Comparison of ENCODE assay signal across 16 cellular contexts in the genomic region with DNA sequence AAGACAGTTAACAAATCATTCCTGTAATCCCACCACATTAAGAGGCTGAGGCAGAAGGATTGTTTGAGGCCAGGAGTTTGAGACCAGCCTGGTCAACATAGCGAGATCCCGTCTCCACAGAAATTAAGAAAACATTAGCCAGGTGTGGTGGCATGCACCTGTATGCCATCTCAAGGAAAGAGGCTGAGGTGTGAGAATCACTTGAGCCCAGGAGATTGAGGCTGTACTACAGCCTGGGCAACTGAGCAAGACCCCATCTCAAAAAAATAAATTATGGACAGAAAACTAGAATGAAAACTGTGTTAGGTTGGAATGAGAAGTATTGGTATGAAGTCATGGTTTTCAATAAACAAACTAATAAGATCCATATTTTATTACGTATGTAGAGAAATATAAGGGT. TPM values are rescaled to one million over a fixed set of nuclear protein-coding genes. Genes with fewer than 3 reads are reported as not detected.
DNase-seq lines count a peak whose midpoint lies in the region; ATAC-seq, FAIRE-seq and TF ChIP-seq lines count a peak whose summit lies in the region.
"Had no signal": no experiment of that assay in that cellular context is flagged by ENCODE, and none has a peak within 500 bp of the region (broad histone marks: within the 10 kb centered on the region; RNA-seq: fewer than 3 reads in every experiment).

No MANE protein-coding gene starts in this region.

- no peak for TF ChIP-seq EP300 in K562 (IDR thresholded peaks at IDR 0.05; ENCODE audit: low read length)
- TF ChIP-seq EP300 in tibial nerve (IDR thresholded peaks at IDR 0.05): no peak

- POLR2A ChIA-PET in K562 (lab: Yijun Ruan, JAX): interaction anchor here (0.5 to 1.5 kb wide), 2 partner anchors 160 to 812 kb away, joined by 3 to 5 read pairs; no protein-coding TSS in a partner anchor

- no peak overlapping the region; the same call in 2 of the 3 replicates for H3K27ac ChIP-seq in K562 (ENCODE audit: extremely low read depth, low read depth, low read length)
- peak overlapping the region; percentile 91 for H3K27ac ChIP-seq in neutrophil
- no peak overlapping the region for H3K27ac ChIP-seq in tibial nerve
- H3K27ac ChIP-seq in heart right ventricle: peak overlapping the region in 1 of 10 donors; percentile 87
- H3K27ac ChIP-seq: C4-2B had no signal

- no peak for ATAC-seq in K562
- ATAC-seq in heart right ventricle: no peak

- H3K27me3 ChIP-seq in NT2/D1 (ENCODE audit: insufficient read depth, insufficient read length): no peaks in the 10 kb centered on the region
- H3K27me3 ChIP-seq in K562 (ENCODE audit: control insufficient read depth in 2 of 2, insufficient read depth in 2 of 2, low read length in 2 of 2): no peaks in the 10 kb centered on the region
- H3K27me3 ChIP-seq in neutrophil: no peaks in the 10 kb centered on the region
- H3K27me3 ChIP-seq in tibial nerve: no peaks in the 10 kb centered on the region
- no peaks in the 10 kb centered on the region for H3K27me3 ChIP-seq in heart right ventricle

- no peak for TF ChIP-seq POLR2A in K562 (conservative IDR thresholded peaks at IDR 0.05)
- no peak for TF ChIP-seq POLR2A in tibial nerve (IDR thresholded peaks at IDR 0.05)

- CTCF ChIA-PET in K562 (lab: Yijun Ruan, JAX; ENCODE audit: low intra/inter-chr PET ratio): no interaction called here

- BruUV-seq in K562 (replicated peaks; lab: Mats Ljungman, UMichigan): no TSS peak

- no peaks in the 10 kb centered on the region for H3K36me3 ChIP-seq in NT2/D1 (ENCODE audit: insufficient read depth, insufficient read length, low read length)
- H3K36me3 ChIP-seq in K562 (ENCODE audit: control insufficient read depth, insufficient read depth, low read length): no peaks in the 10 kb centered on the region
- H3K36me3 ChIP-seq in neutrophil: no peaks in the 10 kb centered on the region
- no peaks in the 10 kb centered on the region for H3K36me3 ChIP-seq in tibial nerve
- H3K36me3 ChIP-seq in heart right ventricle: no peaks in the 10 kb centered on the region

- in situ Hi-C loops in K562 (cut with MboI): no loop called here

- H3K9me3 ChIP-seq in NT2/D1 (ENCODE audit: insufficient read depth, low read length) (no peaks in the 10 kb centered on the region), K562 (replicated peaks; ENCODE audit: control insufficient read depth, insufficient read depth, low read depth, low read length) (no peaks in the 10 kb centered on the region), neutrophil (no peaks in the 10 kb centered on the region), tibial nerve (no peaks in the 10 kb centered on the region), heart right ventricle (no peaks in the 10 kb centered on the region)
- H3K9me3 ChIP-seq: Caco-2 had no signal

- TF ChIP-seq CTCF in K562 (IDR thresholded peaks at IDR 0.05 in 2 of 3, conservative IDR thresholded peaks at IDR 0.05 in 1 of 3; ENCODE audit: insufficient read depth in 2 of 3, low read depth in 1 of 3, low read length in 3 of 3) (no peak), neutrophil (IDR thresholded peaks at IDR 0.05) (no peak), tibial nerve (IDR thresholded peaks at IDR 0.05) (no peak), heart right ventricle (IDR thresholded peaks at IDR 0.05) (no peak)

- H3K9ac ChIP-seq in NT2/D1 (ENCODE audit: insufficient read length, low read depth): peak overlapping the region; percentile 6
- no peak overlapping the region for H3K9ac ChIP-seq in K562 (ENCODE audit: insufficient read depth in 1 of 2, low read depth in 2 of 2, low read length in 2 of 2)

- no peak overlapping the region for H3K4me3 ChIP-seq in NT2/D1 (ENCODE audit: insufficient read length, low read depth)
- H3K4me3 ChIP-seq in K562: no peak overlapping the region
- peak overlapping the region in 1 of 2 experiments; percentile 61 for H3K4me3 ChIP-seq in neutrophil (ENCODE audit: low read depth in 1 of 2, low read length in 1 of 2)
- no peak overlapping the region for H3K4me3 ChIP-seq in tibial nerve
- H3K4me3 ChIP-seq in heart right ventricle: no peak overlapping the region

- H3K4me2 ChIP-seq in K562 (ENCODE audit: insufficient read depth, low read length): no peak overlapping the region; the same call in 1 of the 2 replicates

- WGBS in K562 (ENCODE audit: insufficient coverage, low coverage, missing lambda C conversion rate): 67% methylated on average over 3 of the region's 3 CpGs
- 63 to 76% methylated on average over 3 of the region's 3 CpGs for WGBS in tibial nerve, 2 donors
- WGBS in heart right ventricle, 2 donors: 78 to 81% methylated on average over 3 of the region's 3 CpGs

- FAIRE-seq in K562 (lab: Jason Lieb, UNC): no peak
- FAIRE-seq: A204.1, D721Med, G401.6, GM12892, GM18507 had no signal

- no peak for TF ChIP-seq RAD21 in K562 (CRISPR knock-in tag; conservative IDR thresholded peaks at IDR 0.05 in 1 of 2, IDR thresholded peaks at IDR 0.05 in 1 of 2)

- H4K20me1 ChIP-seq in K562 (replicated peaks; ENCODE audit: control insufficient read depth, insufficient read depth, low read length): no peaks in the 10 kb centered on the region

- peaks cover 4% of the 10 kb centered on the region for H3K4me1 ChIP-seq in NT2/D1 (ENCODE audit: insufficient read depth, insufficient read length)
- H3K4me1 ChIP-seq in K562 (replicated peaks in 1 of 2; ENCODE audit: control insufficient read depth in 2 of 2, insufficient read depth in 2 of 2, low read length in 2 of 2): peaks cover 12 to 17% of the 10 kb centered on the region in 2 experiments; a peak in 4 of 5 replicates
- H3K4me1 ChIP-seq in neutrophil (ENCODE audit: control insufficient read depth in 1 of 2, insufficient read depth in 1 of 2, low read depth in 1 of 2, low read length in 1 of 2): peaks cover 53 to 54% of the 10 kb centered on the region in 2 experiments
- peaks cover 0 to 18% (median 6%) of the 10 kb centered on the region in 4 donors for H3K4me1 ChIP-seq in tibial nerve
- H3K4me1 ChIP-seq in heart right ventricle: peaks cover 0 to 47% (median 12%) of the 10 kb centered on the region in 9 donors

- H2AFZ ChIP-seq in K562 (ENCODE audit: low read depth, low read length): peak overlapping the region; percentile 90; the same call in 1 of the 2 replicates

- DNase-seq in NT2/D1 (ENCODE audit: low read depth, low spot score): no peak
- no peak for DNase-seq in K562 (ENCODE audit: extremely low read depth in 1 of 4, low spot score in 3 of 4)
- DNase-seq in tibial nerve (ENCODE audit: low spot score in 2 of 2): no peak
- no peak for DNase-seq in heart right ventricle
- DNase-seq in SHP77 (lab: John Stamatoyannopoulos, UW): no peak
- DNase-seq in SKM-1 treated with dmso at 0.1 percent for 144 hours (lab: John Stamatoyannopoulos, UW; ENCODE audit: unreplicated experiment): no peak
- DNase-seq: Caco-2; CD4-positive, alpha-beta T cell; GOT3 had no signal

- H3K9me1 ChIP-seq in K562 (ENCODE audit: control insufficient read depth, insufficient read depth, low read length): no peaks in the 10 kb centered on the region

- intact Hi-C loops in K562 (cut with micrococcal nuclease) (loop anchor here (5.0 kb wide), 1 partner anchor 663 kb away; no protein-coding TSS in a partner anchor), heart right ventricle (cut with DNase I) (loop anchor here in 8 of 10 donors (5.0 to 10.0 kb wide), 12 partner anchors 33 to 841 kb away; a partner anchor contains a TSS)

- no peaks in the 10 kb centered on the region; the same call in 2 of the 3 replicates for H3K79me2 ChIP-seq in K562 (ENCODE audit: control insufficient read depth, insufficient read depth, low read length)

RNA-seq across cellular contexts. Expression of a gene that starts 23.0 kb away (rescaled TPM):
- 12.2 and 41.1 TPM in 2 replicates for total RNA-seq in K562 (2011; cell fraction: chromatin; rRNA removed; ENCODE audit: low replicate concordance)
- 15.2 and 20.9 TPM in 2 replicates for total RNA-seq in K562 (2011; cell fraction: nucleolus; rRNA removed)
- 14.7 and 28.6 TPM in 2 replicates for total RNA-seq in K562 (2011; cell fraction: nucleoplasm; rRNA removed)
- total RNA-seq in K562 (2014; rRNA removed) (78.6 and 148 TPM in 2 replicates), K562 (2014; rRNA removed; fragmentation: Illumina TruSeq; extraction: Trizol) (44.7 and 55.0 TPM in 2 replicates), K562 (2015; rRNA removed; fragmentation: Illumina TruSeq; extraction: Trizol) (34.2 and 40.5 TPM in 2 replicates), K562 (2021) (35.6 and 36.9 TPM in 2 replicates), tibial nerve (10 to 100 TPM; 70.2 to 97.5 (median 93.4) TPM), heart right ventricle (100 to 1,000 TPM; 125 to 217 (median 146) TPM)
- polyA plus RNA-seq in K562 (2011; rRNA removed) (33.6 and 47.4 TPM in 2 replicates), K562 (2014; fragmentation: Illumina TruSeq; extraction: Trizol) (43.2 and 49.7 TPM in 2 replicates), K562 (2014; fragmentation: Nextera tagmentation; extraction: Ambion mirVana) (10 to 100 TPM; 12.2 to 16.0 TPM), K562 (2014; rRNA removed) (39.7 and 41.8 TPM in 2 replicates), heart right ventricle (10 to 100 TPM; 32.9 to 35.8 TPM)
- 12.4 and 15.0 TPM in 2 replicates for polyA plus RNA-seq in K562 (2011; cell fraction: cytosol; rRNA removed)
- polyA plus RNA-seq in K562 (2011; cell fraction: nucleus; rRNA removed): 24.0 and 31.9 TPM in 2 replicates
- polyA plus RNA-seq in K562 (2012): 29.8 and 35.5 TPM in 2 replicates
- 20.3 and 22.8 TPM in 2 replicates for polyA minus RNA-seq in K562 (2011; rRNA and poly(A)+ RNA removed)
- 18.7 and 28.2 TPM in 2 replicates for polyA minus RNA-seq in K562 (2011; cell fraction: cytosol; rRNA and poly(A)+ RNA removed)
- polyA minus RNA-seq in K562 (2011; cell fraction: nucleus; rRNA and poly(A)+ RNA removed): 30.8 and 33.7 TPM in 2 replicates

RNA-seq across cellular contexts. Expression of a gene that starts 28.7 kb away (rescaled TPM):
- 60.6 and 89.3 TPM in 2 replicates for total RNA-seq in K562 (2011; cell fraction: chromatin; rRNA removed; ENCODE audit: low replicate concordance)
- 32.9 and 33.2 TPM in 2 replicates for total RNA-seq in K562 (2011; cell fraction: nucleolus; rRNA removed)
- total RNA-seq in K562 (2011; cell fraction: nucleoplasm; rRNA removed): 50.7 and 56.7 TPM in 2 replicates
- total RNA-seq in K562 (2014; rRNA removed) (47.4 and 53.9 TPM in 2 replicates), K562 (2014; rRNA removed; fragmentation: Illumina TruSeq; extraction: Trizol) (35.7 and 37.7 TPM in 2 replicates), K562 (2015; rRNA removed; fragmentation: Illumina TruSeq; extraction: Trizol) (38.2 and 38.6 TPM in 2 replicates), K562 (2021) (46.4 and 47.5 TPM in 2 replicates), tibial nerve (10 to 100 TPM; 54.8 to 85.3 (median 64.0) TPM), heart right ventricle (1 to 10 TPM; 4.8 to 9.9 (median 6.8) TPM)
- polyA plus RNA-seq in K562 (2011; rRNA removed) (24.0 and 40.9 TPM in 2 replicates), K562 (2014; fragmentation: Illumina TruSeq; extraction: Trizol) (61.6 and 67.7 TPM in 2 replicates), K562 (2014; fragmentation: Nextera tagmentation; extraction: Ambion mirVana) (10 to 100 TPM; 36.9 to 46.1 TPM), K562 (2014; rRNA removed) (34.3 and 37.4 TPM in 2 replicates), heart right ventricle (1 to 10 TPM; 5.3 to 7.2 TPM)
- polyA plus RNA-seq in K562 (2011; cell fraction: cytosol; rRNA removed): 32.2 and 52.1 TPM in 2 replicates
- 45.1 and 54.2 TPM in 2 replicates for polyA plus RNA-seq in K562 (2011; cell fraction: nucleus; rRNA removed)
- polyA plus RNA-seq in K562 (2012): 32.1 and 45.8 TPM in 2 replicates
- 37.0 and 57.9 TPM in 2 replicates for polyA minus RNA-seq in K562 (2011; rRNA and poly(A)+ RNA removed)
- 28.0 and 32.1 TPM in 2 replicates for polyA minus RNA-seq in K562 (2011; cell fraction: cytosol; rRNA and poly(A)+ RNA removed)
- polyA minus RNA-seq in K562 (2011; cell fraction: nucleus; rRNA and poly(A)+ RNA removed): 52.6 and 116 TPM in 2 replicates
